ENCODE assay signal across 1 cellular context in genomic region chr9:120730661-120731514, GRCh38.
A peak's percentile ranks its signal among the peaks of the same experiment; 100 is the strongest.
TF ChIP-seq lines count a peak whose summit lies in the region.

No MANE protein-coding gene starts in this region.

TF ChIP-seq in H1, 55 proteins besides CTCF, POLR2A, EP300 and RAD21 (continued from another document):
- TF ChIP-seq TAF1 (IDR thresholded peaks at IDR 0.05; ENCODE audit: low read depth, low read length) = no peak
- no peak for TF ChIP-seq JUN (IDR thresholded peaks at IDR 0.05; ENCODE audit: low read depth, low read length)
- no peak for TF ChIP-seq YY1 (IDR thresholded peaks at IDR 0.05; ENCODE audit: low read depth, low read length)
- TF ChIP-seq HDAC6 (IDR thresholded peaks at IDR 0.05; ENCODE audit: low read depth, low read length) = no peak
- TF ChIP-seq TEAD4 (IDR thresholded peaks at IDR 0.05; ENCODE audit: low read depth, low read length) = peak; percentile 72
